In the genomic region with DNA sequence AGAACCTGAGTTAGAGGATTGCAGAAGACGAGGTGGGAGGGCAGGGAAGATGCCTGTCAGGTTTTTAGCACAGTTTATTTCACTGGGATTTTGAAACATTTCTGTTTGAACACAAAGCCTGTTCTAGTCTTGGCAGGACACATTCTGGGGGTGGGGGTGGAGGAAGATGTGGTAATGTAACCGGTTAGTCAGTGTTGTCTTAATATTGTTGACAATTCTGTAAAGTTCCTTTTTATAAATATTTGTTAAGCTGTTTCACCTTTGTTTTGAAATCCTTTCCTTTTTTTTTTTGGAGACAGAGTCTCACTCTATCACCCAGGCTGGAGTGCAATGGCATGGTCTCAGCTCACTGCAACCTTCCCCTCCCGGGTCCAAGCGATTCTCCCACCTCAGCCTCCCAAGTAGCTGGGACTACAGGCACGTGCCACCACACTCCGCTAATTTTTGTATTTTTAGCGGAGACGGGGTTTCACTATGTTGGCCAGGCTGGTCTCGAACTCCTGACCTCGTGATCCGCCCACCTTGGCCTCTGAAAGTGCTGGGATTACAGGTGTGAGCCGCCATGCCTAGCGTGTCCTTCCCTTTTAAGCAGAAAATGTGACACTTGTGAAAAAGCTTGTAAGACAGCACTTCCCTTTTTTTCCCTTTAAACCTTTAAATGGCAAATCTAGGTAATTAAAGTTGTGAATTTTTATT, we compare ENCODE assay signal across 1 cellular context.
TF ChIP-seq lines count a peak whose summit lies in the region.

No MANE protein-coding gene starts in this region.

TF ChIP-seq in IMR-90, 13 proteins besides CTCF, POLR2A, EP300 and RAD21:
- TF ChIP-seq MAZ (IDR thresholded peaks at IDR 0.05; ENCODE audit: borderline replicate concordance, low read depth, low read length), result peak; percentile 94; the same call in 1 of the 2 replicates
- no peak for TF ChIP-seq MAFK (IDR thresholded peaks at IDR 0.05; ENCODE audit: low read depth, low read length)
TF ChIP-seq in IMR-90: peak in this region for 1.
